12 cellular contexts compared by ENCODE assay signal in the genomic region with DNA sequence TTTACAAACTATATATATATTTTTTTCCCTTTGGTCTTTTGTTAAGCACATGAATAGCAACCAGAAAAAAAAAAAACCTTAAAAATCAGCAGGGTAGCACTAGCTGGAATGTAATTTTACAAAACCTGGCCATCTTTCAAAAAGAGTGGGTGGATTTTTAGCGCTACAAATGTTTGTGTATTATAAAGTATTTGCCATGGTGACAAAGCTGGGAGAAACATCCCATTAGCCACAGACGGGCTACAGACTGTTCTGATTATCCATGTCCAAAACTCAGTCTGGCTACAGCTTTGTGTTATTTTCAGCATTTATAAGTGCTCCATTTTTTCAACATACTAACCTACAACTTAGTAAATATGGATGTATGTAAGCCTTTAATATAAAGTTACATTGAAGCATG.
A peak's percentile ranks its signal among the peaks of the same experiment; 100 is the strongest.
DNase-seq lines count a peak whose midpoint lies in the region; ATAC-seq and TF ChIP-seq lines count a peak whose summit lies in the region.
"Had no signal": no experiment of that assay in that cellular context is flagged by ENCODE, and none has a peak within 500 bp of the region (broad histone marks: within the 10 kb centered on the region; RNA-seq: fewer than 3 reads in every experiment).

No MANE protein-coding gene starts in this region.

- dilution Hi-C loops in IMR-90 (cut with HindIII; ENCODE audit: low sequenced_read_pairs, unreplicated experiment) = no loop called here

- DNase-seq in IMR-90 (peak; percentile 66), coronary artery (ENCODE audit: low spot score) (no peak), left kidney (ENCODE audit: low read depth, low spot score) (peak; percentile 31), thoracic aorta (ENCODE audit: low spot score) (no peak), SK-N-DZ (ENCODE audit: low spot score) (no peak), H4 (ENCODE audit: low spot score) (no peak)
- DNase-seq in activated CD8-positive, alpha-beta memory T cell treated with anti-CD3 and anti-CD28 coated beads, Interleukin-2, amount 50 U/mL, for 48 hours = no peak
- DNase-seq in activated CD8-positive, alpha-beta memory T cell treated with anti-CD3 and anti-CD28 coated beads, Interleukin-2, amount 10 ng/mL, durations not matched to agents 7 days and 5 days = no peak
- DNase-seq: activated naive CD8-positive, alpha-beta T cell treated with anti-CD3 and anti-CD28 coated beads, Interleukin-2, amount 10 ng/mL, durations not matched to agents 7 days and 5 days; NCI-H1694; T-helper 17 cell had no signal

- H3K36me3 ChIP-seq in IMR-90 (ENCODE audit: control insufficient read depth, insufficient read depth, low read length) = no peaks in the 10 kb centered on the region
- no peaks in the 10 kb centered on the region for H3K36me3 ChIP-seq in thoracic aorta

- peak overlapping the region; percentile 11; the same call in 1 of the 2 replicates for H3K18ac ChIP-seq in IMR-90 (ENCODE audit: low read depth, low read length)

- H3K4me3 Mint-ChIP-seq in activated CD8-positive, alpha-beta memory T cell treated with anti-CD3 and anti-CD28 coated beads, Interleukin-2, amount 10 ng/mL, durations not matched to agents 7 days and 5 days = no peak overlapping the region
- H3K4me3 Mint-ChIP-seq: activated naive CD8-positive, alpha-beta T cell treated with anti-CD3 and anti-CD28 coated beads, Interleukin-2, amount 10 ng/mL, durations not matched to agents 7 days and 5 days; T-helper 17 cell had no signal

- H4K8ac ChIP-seq in IMR-90 (ENCODE audit: low read depth in 2 of 2, low read length in 2 of 2) = no peak overlapping the region

- H2BK20ac ChIP-seq in IMR-90 (ENCODE audit: low read depth, low read length) = no peak overlapping the region

- H4K91ac ChIP-seq in IMR-90 (ENCODE audit: insufficient read depth, low read depth, low read length) = no peak overlapping the region

- H3K36me3 Mint-ChIP-seq in activated CD8-positive, alpha-beta memory T cell treated with anti-CD3 and anti-CD28 coated beads, Interleukin-2, amount 10 ng/mL, durations not matched to agents 7 days and 5 days = no peaks in the 10 kb centered on the region
- H3K36me3 Mint-ChIP-seq: activated naive CD8-positive, alpha-beta T cell treated with anti-CD3 and anti-CD28 coated beads, Interleukin-2, amount 10 ng/mL, durations not matched to agents 7 days and 5 days had no signal

- H3K27me3 ChIP-seq in IMR-90 (ENCODE audit: control insufficient read depth, insufficient read depth, low read length) (no peaks in the 10 kb centered on the region), thoracic aorta (replicated peaks; ENCODE audit: insufficient read depth) (no peaks in the 10 kb centered on the region)

- no peak overlapping the region for H4K5ac ChIP-seq in IMR-90 (ENCODE audit: low read depth, low read length)

- CTCF ChIA-PET in IMR-90 (lab: Yijun Ruan, JAX) = no interaction called here
- CTCF ChIA-PET in activated CD8-positive, alpha-beta memory T cell treated with anti-CD3 and anti-CD28 coated beads, Interleukin-2, amount 10 ng/mL, durations not matched to agents 7 days and 5 days (lab: Charles Lee) = no interaction called here

- no peak overlapping the region for H3K4me2 ChIP-seq in IMR-90 (ENCODE audit: low read depth, low read length)

- H2BK15ac ChIP-seq in IMR-90 (ENCODE audit: low read depth, low read length) = no peak overlapping the region

- no peaks in the 10 kb centered on the region for H3K9me3 Mint-ChIP-seq in activated CD8-positive, alpha-beta memory T cell treated with anti-CD3 and anti-CD28 coated beads, Interleukin-2, amount 10 ng/mL, durations not matched to agents 7 days and 5 days (ENCODE audit: low read depth)
- H3K9me3 Mint-ChIP-seq: activated naive CD8-positive, alpha-beta T cell treated with anti-CD3 and anti-CD28 coated beads, Interleukin-2, amount 10 ng/mL, durations not matched to agents 7 days and 5 days had no signal

- H3K14ac ChIP-seq in IMR-90 (replicated peaks; ENCODE audit: low read depth, low read length) = 0 out of 2 replicates have a peak overlapping the region, but pooled peaks have one; percentile 65

- peaks cover 3% of the 10 kb centered on the region for H3K27me3 Mint-ChIP-seq in activated CD8-positive, alpha-beta memory T cell treated with anti-CD3 and anti-CD28 coated beads, Interleukin-2, amount 10 ng/mL, durations not matched to agents 7 days and 5 days

- POLR2A ChIA-PET in IMR-90 (lab: Charles Lee; ENCODE audit: unreplicated experiment) = no interaction called here

- H4K20me1 ChIP-seq in IMR-90 (ENCODE audit: insufficient read depth, low read length) = no peaks in the 10 kb centered on the region

- no peak overlapping the region for H2AK5ac ChIP-seq in IMR-90 (ENCODE audit: low read depth, low read length)

- H2BK120ac ChIP-seq in IMR-90 (ENCODE audit: low read depth, low read length) = peak overlapping the region; percentile 55; the same call in 1 of the 2 replicates

- no peak overlapping the region for H3K27ac Mint-ChIP-seq in activated CD8-positive, alpha-beta memory T cell treated with anti-CD3 and anti-CD28 coated beads, Interleukin-2, amount 10 ng/mL, durations not matched to agents 7 days and 5 days
- H3K27ac Mint-ChIP-seq: activated naive CD8-positive, alpha-beta T cell treated with anti-CD3 and anti-CD28 coated beads, Interleukin-2, amount 10 ng/mL, durations not matched to agents 7 days and 5 days; T-helper 17 cell had no signal

- H3K4me3 ChIP-seq in IMR-90 (ENCODE audit: insufficient read depth, low read depth, low read length) = no peak overlapping the region
- peak overlapping the region; percentile 6 for H3K4me3 ChIP-seq in coronary artery
- no peak overlapping the region for H3K4me3 ChIP-seq in thoracic aorta

- no peaks in the 10 kb centered on the region for H3K4me1 Mint-ChIP-seq in activated CD8-positive, alpha-beta memory T cell treated with anti-CD3 and anti-CD28 coated beads, Interleukin-2, amount 10 ng/mL, durations not matched to agents 7 days and 5 days
- H3K4me1 Mint-ChIP-seq: T-helper 17 cell had no signal

- H3K9me3 ChIP-seq in IMR-90 (ENCODE audit: control insufficient read depth, insufficient read depth, low read length) (no peaks in the 10 kb centered on the region), thoracic aorta (no peaks in the 10 kb centered on the region)

- H3K56ac ChIP-seq in IMR-90 (ENCODE audit: extremely low read depth, insufficient read depth, low read length) = no peak overlapping the region

- no peak for TF ChIP-seq POLR2A in IMR-90 (IDR thresholded peaks at IDR 0.05; ENCODE audit: low read depth, low read length)

- H3K4ac ChIP-seq in IMR-90 (ENCODE audit: low read depth, low read length) = no peak overlapping the region

- intact Hi-C loops in IMR-90 (cut with micrococcal nuclease) = loop anchor here (1.0 kb wide), 1 partner anchor 8 kb away; no protein-coding TSS in a partner anchor

- H2BK5ac ChIP-seq in IMR-90 (ENCODE audit: low read depth, low read length, poor library complexity, severe bottlenecking) = peak overlapping the region; percentile 38

- peak overlapping the region; percentile 33; the same call in 1 of the 2 replicates for H3K27ac ChIP-seq in IMR-90 (ENCODE audit: insufficient read depth, low read length)
- H3K27ac ChIP-seq in coronary artery = peak overlapping the region; percentile 41 to 62
- peak overlapping the region in 1 of 2 donors; percentile 21 for H3K27ac ChIP-seq in thoracic aorta

- H3K23ac ChIP-seq in IMR-90 (ENCODE audit: low read depth, low read length) = no peak overlapping the region

- no peak overlapping the region for H3K9ac ChIP-seq in IMR-90 (ENCODE audit: low read depth, low read length)

- no peak for TF ChIP-seq RAD21 in IMR-90 (IDR thresholded peaks at IDR 0.05; ENCODE audit: low read length)

- BruUV-seq in IMR-90 (replicated peaks; lab: Mats Ljungman, UMichigan) = no TSS peak

- no peak for TF ChIP-seq CTCF in IMR-90 (conservative IDR thresholded peaks at IDR 0.05; ENCODE audit: low read depth, low read length)
- no peak for TF ChIP-seq CTCF in coronary artery (IDR thresholded peaks at IDR 0.05)
- TF ChIP-seq CTCF in thoracic aorta (IDR thresholded peaks at IDR 0.05) = no peak

- no peaks in the 10 kb centered on the region for H3K79me1 ChIP-seq in IMR-90 (ENCODE audit: low read depth in 1 of 2, low read length in 2 of 2)

- peaks cover 10% of the 10 kb centered on the region for H3K4me1 ChIP-seq in IMR-90 (ENCODE audit: control insufficient read depth, insufficient read depth, low read length)
- peaks cover 12 to 18% of the 10 kb centered on the region in 2 donors for H3K4me1 ChIP-seq in thoracic aorta (ENCODE audit: control insufficient read depth in 1 of 2, low read depth in 2 of 2)

- peak; percentile 67 for ATAC-seq in IMR-90 (ENCODE audit: low read depth)
- peak; percentile 68 for ATAC-seq in thoracic aorta (ENCODE audit: insufficient number of reproducible peaks, low FRiP score, low read depth)
- ATAC-seq in activated CD8-positive, alpha-beta memory T cell treated with anti-CD3 and anti-CD28 coated beads, Interleukin-2, amount 10 ng/mL, durations not matched to agents 7 days and 5 days = no peak
- ATAC-seq: esophagus mucosa, T-helper 17 cell had no signal

- no peak overlapping the region for H2AK9ac ChIP-seq in IMR-90 (replicated peaks; ENCODE audit: low read depth, low read length, poor library complexity)

- H3K9me1 ChIP-seq in IMR-90 (ENCODE audit: insufficient read depth, low read length) = peaks cover 2% of the 10 kb centered on the region; the same call in 1 of the 2 replicates

- WGBS in IMR-90 (ENCODE audit: extremely low coverage in 2 of 2, insufficient read length in 1 of 2), 2 experiments = no CpG with 5 or more reads among the region's 2 CpGs

- in situ Hi-C loops in IMR-90 (cut with MboI; ENCODE audit: low sequenced_read_pairs) = no loop called here

- H2AFZ ChIP-seq in IMR-90 (replicated peaks; ENCODE audit: low read length, poor library complexity) = no peak overlapping the region

TF ChIP-seq in IMR-90, 13 proteins besides CTCF, POLR2A, EP300 and RAD21 (continues in another document):
- TF ChIP-seq RFX5 (IDR thresholded peaks at IDR 0.05; ENCODE audit: low read depth, low read length) = no peak
- TF ChIP-seq SMC3 (IDR thresholded peaks at IDR 0.05; ENCODE audit: low read depth, low read length) = no peak
- TF ChIP-seq RCOR1 (IDR thresholded peaks at IDR 0.05; ENCODE audit: insufficient replicate concordance, low read length) = no peak
- no peak for TF ChIP-seq MAZ (IDR thresholded peaks at IDR 0.05; ENCODE audit: borderline replicate concordance, low read depth, low read length)
- TF ChIP-seq, protein P1, sequence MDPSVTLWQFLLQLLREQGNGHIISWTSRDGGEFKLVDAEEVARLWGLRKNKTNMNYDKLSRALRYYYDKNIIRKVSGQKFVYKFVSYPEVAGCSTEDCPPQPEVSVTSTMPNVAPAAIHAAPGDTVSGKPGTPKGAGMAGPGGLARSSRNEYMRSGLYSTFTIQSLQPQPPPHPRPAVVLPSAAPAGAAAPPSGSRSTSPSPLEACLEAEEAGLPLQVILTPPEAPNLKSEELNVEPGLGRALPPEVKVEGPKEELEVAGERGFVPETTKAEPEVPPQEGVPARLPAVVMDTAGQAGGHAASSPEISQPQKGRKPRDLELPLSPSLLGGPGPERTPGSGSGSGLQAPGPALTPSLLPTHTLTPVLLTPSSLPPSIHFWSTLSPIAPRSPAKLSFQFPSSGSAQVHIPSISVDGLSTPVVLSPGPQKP (IDR thresholded peaks at IDR 0.05; ENCODE audit: borderline replicate concordance, low read depth, low read length) = no peak
- TF ChIP-seq CHD1 (IDR thresholded peaks at IDR 0.05; ENCODE audit: low read depth, low read length) = no peak
- TF ChIP-seq CEBPB (IDR thresholded peaks at IDR 0.05; ENCODE audit: low read depth, low read length) = no peak

Comparison
In these comparisons a context has a peak if more than half of its experiments do, and no peak if none do; other contexts are left out.
1. DNase-seq: peak in IMR-90 (single experiment) and left kidney (single experiment); none in coronary artery (single experiment), thoracic aorta (single experiment), activated CD8-positive, alpha-beta memory T cell treated with anti-CD3 and anti-CD28 coated beads, Interleukin-2, amount 50 U/mL, for 48 hours (single experiment), activated CD8-positive, alpha-beta memory T cell treated with anti-CD3 and anti-CD28 coated beads, Interleukin-2, amount 10 ng/mL, durations not matched to agents 7 days and 5 days (single experiment), SK-N-DZ (single experiment) and H4 (single experiment).